ENCODE assay signal across 15 cellular contexts in the genomic region with DNA sequence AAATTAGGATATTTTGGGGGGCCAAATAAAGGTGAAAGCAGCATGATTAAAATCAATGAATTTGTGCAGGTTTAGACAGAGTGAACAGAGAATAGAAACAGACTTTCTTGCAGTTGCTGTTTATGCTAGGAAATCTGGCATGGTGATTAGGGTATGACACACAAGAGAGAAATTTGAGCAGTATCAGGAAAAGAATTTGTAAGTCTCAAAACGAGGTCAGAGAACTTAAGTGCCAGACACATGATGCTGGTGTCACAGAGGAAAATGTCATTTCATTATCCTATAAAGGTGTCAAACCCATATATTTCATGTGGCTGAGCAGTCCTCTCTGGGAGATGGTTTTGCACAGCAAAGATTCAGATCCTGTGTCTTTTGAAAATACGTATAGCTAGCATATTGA. TPM values are rescaled to one million over a fixed set of nuclear protein-coding genes. Genes with fewer than 3 reads are reported as not detected.
DNase-seq lines count a peak whose midpoint lies in the region; ATAC-seq and TF ChIP-seq lines count a peak whose summit lies in the region.
"Had no signal": no experiment of that assay in that cellular context is flagged by ENCODE, and none has a peak within 500 bp of the region (broad histone marks: within the 10 kb centered on the region; RNA-seq: fewer than 3 reads in every experiment).

No MANE protein-coding gene starts in this region.

- CTCF ChIA-PET in CD8-positive, alpha-beta T cell (lab: Charles Lee), result no interaction called here

- H3K9me3 Mint-ChIP-seq in CD8-positive, alpha-beta T cell, result no peaks in the 10 kb centered on the region
- H3K9me3 Mint-ChIP-seq in nephron, result peaks cover 29% of the 10 kb centered on the region
- H3K9me3 Mint-ChIP-seq: activated T-helper 1 cell treated with anti-CD3 and anti-CD28 coated beads, Interleukin-12 subunit alpha, Interleukin-12 subunit beta, Interleukin-2, Interleukin-4 antibody, amounts not matched to agents 30 ng/mL and 10 ng/mL and 1 ng/mL, durations not matched to agents 14 hours and 24 hours and 36 hours; memory B cell had no signal

- no peak overlapping the region for H3K4me3 Mint-ChIP-seq in CD8-positive, alpha-beta T cell
- H3K4me3 Mint-ChIP-seq in nephron, result no peak overlapping the region
- H3K4me3 Mint-ChIP-seq: activated T-helper 1 cell treated with anti-CD3 and anti-CD28 coated beads, Interleukin-12 subunit alpha, Interleukin-12 subunit beta, Interleukin-2, Interleukin-4 antibody, amounts not matched to agents 30 ng/mL and 10 ng/mL and 1 ng/mL, durations not matched to agents 14 hours and 24 hours and 36 hours; memory B cell had no signal

- H3K27ac Mint-ChIP-seq in CD8-positive, alpha-beta T cell, result no peak overlapping the region
- H3K27ac Mint-ChIP-seq in nephron, result peak overlapping the region; percentile 74 to 79 (median 75)
- H3K27ac Mint-ChIP-seq: activated T-helper 1 cell treated with anti-CD3 and anti-CD28 coated beads, Interleukin-12 subunit alpha, Interleukin-12 subunit beta, Interleukin-2, Interleukin-4 antibody, amounts not matched to agents 30 ng/mL and 10 ng/mL and 1 ng/mL, durations not matched to agents 14 hours and 24 hours and 36 hours; memory B cell had no signal

- no peaks in the 10 kb centered on the region for H4K20me1 ChIP-seq in KMS-11 (ENCODE audit: insufficient read depth)

- H3K4me1 Mint-ChIP-seq in CD8-positive, alpha-beta T cell (ENCODE audit: low read depth), result no peaks in the 10 kb centered on the region
- H3K4me1 Mint-ChIP-seq in nephron, result peaks cover 25% of the 10 kb centered on the region

- H3K4me1 ChIP-seq in CD8-positive, alpha-beta T cell (ENCODE audit: insufficient read depth, low read length), result no peaks in the 10 kb centered on the region
- peaks cover 25% of the 10 kb centered on the region for H3K4me1 ChIP-seq in KMS-11 (ENCODE audit: low read depth, poor library complexity, severe bottlenecking)

- H2AFZ ChIP-seq in KMS-11 (ENCODE audit: low read depth), result peak overlapping the region; percentile 44

- no peak overlapping the region for H3K4me3 ChIP-seq in CD8-positive, alpha-beta T cell (ENCODE audit: low read depth, low read length)
- H3K4me3 ChIP-seq in KMS-11 (IDR thresholded peaks at IDR 0.05; ENCODE audit: insufficient read depth, low read depth, low read length), result no peak overlapping the region
- no peak overlapping the region for H3K4me3 ChIP-seq in epithelial cell of proximal tubule (ENCODE audit: low read depth, low read length)
- H3K4me3 ChIP-seq: tibial nerve had no signal

- no peaks in the 10 kb centered on the region for H3K27me3 ChIP-seq in CD8-positive, alpha-beta T cell (ENCODE audit: insufficient read depth, low read length)
- no peaks in the 10 kb centered on the region for H3K27me3 ChIP-seq in KMS-11 (ENCODE audit: insufficient read depth, low read depth)
- H3K27me3 ChIP-seq: tibial nerve had no signal

- peaks cover 29% of the 10 kb centered on the region for H3K27me3 Mint-ChIP-seq in CD8-positive, alpha-beta T cell (ENCODE audit: low read depth)
- no peaks in the 10 kb centered on the region for H3K27me3 Mint-ChIP-seq in nephron (ENCODE audit: low read depth)

- no peak overlapping the region for H3K27ac ChIP-seq in CD8-positive, alpha-beta T cell (ENCODE audit: low read depth, low read length)
- peak overlapping the region; percentile 36; the same call in 1 of the 2 replicates for H3K27ac ChIP-seq in KMS-11

- H3K36me3 ChIP-seq in CD8-positive, alpha-beta T cell (ENCODE audit: insufficient read depth, low read length), result no peaks in the 10 kb centered on the region
- H3K36me3 ChIP-seq in KMS-11 (ENCODE audit: insufficient read depth), result no peaks in the 10 kb centered on the region
- H3K36me3 ChIP-seq: tibial nerve had no signal

- intact Hi-C loops in CD8-positive, alpha-beta T cell (cut with DNase I, micrococcal nuclease), result no loop called here

- no peaks in the 10 kb centered on the region for H3K36me3 Mint-ChIP-seq in CD8-positive, alpha-beta T cell
- H3K36me3 Mint-ChIP-seq in nephron (ENCODE audit: low read depth), result peaks cover 5% of the 10 kb centered on the region
- H3K36me3 Mint-ChIP-seq: memory B cell had no signal

- POLR2A ChIA-PET in CD8-positive, alpha-beta T cell (lab: Charles Lee), result no interaction called here

- no peak for DNase-seq in CD8-positive, alpha-beta T cell
- DNase-seq in epithelial cell of proximal tubule (ENCODE audit: low read depth) (peak; percentile 56), HK-2 (ENCODE audit: unreplicated experiment) (no peak), Ammon's horn (ENCODE audit: low spot score) (no peak), NCI-H446 treated with DMSO at 0.1 percent for 48 hours (lab: John Stamatoyannopoulos, UW) (no peak)
- DNase-seq: DMS 273 treated with DMSO at 0.1 percent for 48 hours; effector CD8-positive, alpha-beta T cell; NCI-H526; T-helper 9 cell had no signal

- no peaks in the 10 kb centered on the region for H3K9me3 ChIP-seq in CD8-positive, alpha-beta T cell (ENCODE audit: low read length)

- no peaks in the 10 kb centered on the region for H3K79me2 ChIP-seq in KMS-11 (ENCODE audit: insufficient read depth, low read depth)

- peak; percentile 36 for ATAC-seq in CD8-positive, alpha-beta T cell
- no peak for ATAC-seq in HG03378 (IDR thresholded peaks at IDR 0.05; ENCODE audit: unreplicated experiment)

- no peak for TF ChIP-seq CTCF in CD8-positive, alpha-beta T cell (IDR thresholded peaks at IDR 0.05)
- TF ChIP-seq CTCF in KMS-11 (conservative IDR thresholded peaks at IDR 0.05; ENCODE audit: low read depth, low read length), result no peak
- TF ChIP-seq CTCF in epithelial cell of proximal tubule (conservative IDR thresholded peaks at IDR 0.05; ENCODE audit: low read depth, low read length), result no peak
- TF ChIP-seq CTCF in nephron (IDR thresholded peaks at IDR 0.05; ENCODE audit: unreplicated experiment in 3 of 3), result no peak

- peak overlapping the region; percentile 50 for H3K4me2 ChIP-seq in KMS-11

- no peak overlapping the region for H3K9ac ChIP-seq in KMS-11

RNA-seq across cellular contexts. Expression of a gene that starts 15.7 kb away (rescaled TPM):
- total RNA-seq in CD8-positive, alpha-beta T cell, result not detected
- 0.58 TPM in 1 of 2 replicates, not detected in the other for total RNA-seq in epithelial cell of proximal tubule
- total RNA-seq: activated T-helper 1 cell treated with anti-CD3 and anti-CD28 coated beads, Interleukin-12 subunit alpha, Interleukin-12 subunit beta, Interleukin-2, Interleukin-4 antibody, amounts not matched to agents 30 ng/mL and 10 ng/mL and 1 ng/mL, durations not matched to agents 14 hours and 24 hours and 36 hours had no signal

RNA-seq across cellular contexts. Expression of a gene that starts 54.3 kb away (rescaled TPM):
- total RNA-seq in CD8-positive, alpha-beta T cell, result 1 to 10 TPM in 1 of 2 experiments, under 1 TPM in 1; 0.44 to 1.0 TPM
- 0.17 TPM in 1 of 2 replicates, not detected in the other for total RNA-seq in epithelial cell of proximal tubule
- total RNA-seq: activated T-helper 1 cell treated with anti-CD3 and anti-CD28 coated beads, Interleukin-12 subunit alpha, Interleukin-12 subunit beta, Interleukin-2, Interleukin-4 antibody, amounts not matched to agents 30 ng/mL and 10 ng/mL and 1 ng/mL, durations not matched to agents 14 hours and 24 hours and 36 hours had no signal
